ENCODE assay signal across 8 cellular contexts in genomic region chr12:56256326-56256960, GRCh38. TPM values are rescaled to one million over a fixed set of nuclear protein-coding genes. Genes with fewer than 3 reads are reported as not detected.
DNase-seq lines count a peak whose midpoint lies in the region; ATAC-seq and TF ChIP-seq lines count a peak whose summit lies in the region.

No MANE protein-coding gene starts in this region.

- H3K36me3 Mint-ChIP-seq in activated CD8-positive, alpha-beta memory T cell treated with anti-CD3 and anti-CD28 coated beads, Interleukin-2, amount 10 ng/mL, durations not matched to agents 7 days and 5 days, result peaks cover 19% of the 10 kb centered on the region
- H3K36me3 Mint-ChIP-seq in activated CD8-positive, alpha-beta T cell treated with anti-CD3 and anti-CD28 coated beads, Interleukin-2, amount 10 ng/mL, durations not matched to agents 7 days and 5 days (ENCODE audit: low read depth), result peaks cover 36% of the 10 kb centered on the region

- no peaks in the 10 kb centered on the region for H3K9me2 ChIP-seq in hepatocyte (replicated peaks; ENCODE audit: insufficient read depth)

- intact Hi-C loops in uterus (cut with DNase I; ENCODE audit: low total_unique reads), result no loop called here

- peaks cover 12% of the 10 kb centered on the region for H4K20me1 ChIP-seq in hepatocyte (ENCODE audit: insufficient read depth, poor library complexity, severe bottlenecking)

- H3K9me3 ChIP-seq in hepatocyte (ENCODE audit: low read depth) (no peaks in the 10 kb centered on the region), uterus (no peaks in the 10 kb centered on the region)

- peaks cover 25% of the 10 kb centered on the region for H3K4me1 Mint-ChIP-seq in activated CD8-positive, alpha-beta memory T cell treated with anti-CD3 and anti-CD28 coated beads, Interleukin-2, amount 10 ng/mL, durations not matched to agents 7 days and 5 days
- H3K4me1 Mint-ChIP-seq in activated CD8-positive, alpha-beta T cell treated with anti-CD3 and anti-CD28 coated beads, Interleukin-2, amount 10 ng/mL, durations not matched to agents 7 days and 5 days (ENCODE audit: low read depth), result peaks cover 20% of the 10 kb centered on the region

- H3K4me3 Mint-ChIP-seq in activated CD8-positive, alpha-beta memory T cell treated with anti-CD3 and anti-CD28 coated beads, Interleukin-2, amount 10 ng/mL, durations not matched to agents 7 days and 5 days, result peak overlapping the region; percentile 90
- H3K4me3 Mint-ChIP-seq in activated CD8-positive, alpha-beta T cell treated with anti-CD3 and anti-CD28 coated beads, Interleukin-2, amount 10 ng/mL, durations not matched to agents 7 days and 5 days, result peak overlapping the region; percentile 83

- no peaks in the 10 kb centered on the region for H3K27me3 ChIP-seq in hepatocyte
- no peaks in the 10 kb centered on the region for H3K27me3 ChIP-seq in uterus

- ATAC-seq in activated CD8-positive, alpha-beta memory T cell treated with anti-CD3 and anti-CD28 coated beads, Interleukin-2, amount 10 ng/mL, durations not matched to agents 7 days and 5 days, result no peak
- no peak for ATAC-seq in activated CD8-positive, alpha-beta T cell treated with anti-CD3 and anti-CD28 coated beads, Interleukin-2, amount 10 ng/mL, durations not matched to agents 7 days and 5 days
- no peak for ATAC-seq in activated CD4-positive, CD25-positive, alpha-beta regulatory T cell treated with anti-CD3 and anti-CD28 coated beads, Interleukin-2, amount 50 U/mL, for 24 hours

- peaks cover 31% of the 10 kb centered on the region for H3K79me2 ChIP-seq in hepatocyte

- H3K27me3 Mint-ChIP-seq in activated CD8-positive, alpha-beta memory T cell treated with anti-CD3 and anti-CD28 coated beads, Interleukin-2, amount 10 ng/mL, durations not matched to agents 7 days and 5 days, result peaks cover 3% of the 10 kb centered on the region
- H3K27me3 Mint-ChIP-seq in activated CD8-positive, alpha-beta T cell treated with anti-CD3 and anti-CD28 coated beads, Interleukin-2, amount 10 ng/mL, durations not matched to agents 7 days and 5 days (ENCODE audit: low read depth), result no peaks in the 10 kb centered on the region

- H3K27ac ChIP-seq in hepatocyte (no peak overlapping the region), substantia nigra (ENCODE audit: low read depth, low read length, poor library complexity, severe bottlenecking) (peak overlapping the region; percentile 6), uterus (peak overlapping the region in 1 of 2 donors; percentile 95)

- H3K4me3 ChIP-seq in hepatocyte (no peak overlapping the region), uterus (no peak overlapping the region)

- no peak overlapping the region for H2AFZ ChIP-seq in hepatocyte

- H3K4me1 ChIP-seq in hepatocyte (ENCODE audit: insufficient read depth) (peaks cover 18% of the 10 kb centered on the region), uterus (peaks cover 0 to 11% of the 10 kb centered on the region in 2 donors)

- CTCF ChIA-PET in activated CD8-positive, alpha-beta memory T cell treated with anti-CD3 and anti-CD28 coated beads, Interleukin-2, amount 10 ng/mL, durations not matched to agents 7 days and 5 days (lab: Charles Lee), result interaction anchor here (0.8 to 5.1 kb wide), 5 partner anchors 12 to 129 kb away, joined by 4 to 48 read pairs (median 24); partner anchors contain the start of genes COQ10A, ESYT1, RNF41 and SMARCC2
- CTCF ChIA-PET in activated CD8-positive, alpha-beta T cell treated with anti-CD3 and anti-CD28 coated beads, Interleukin-2, amount 10 ng/mL, durations not matched to agents 7 days and 5 days (lab: Charles Lee), result interaction anchor here (0.8 to 3.0 kb wide), 5 partner anchors 10 to 137 kb away, joined by 3 to 11 read pairs (median 9); partner anchors contain the start of genes COQ10A and RNF41

- H3K4me2 ChIP-seq in hepatocyte, result peak overlapping the region; percentile 93

- no peak for DNase-seq in activated CD8-positive, alpha-beta memory T cell treated with anti-CD3 and anti-CD28 coated beads, Interleukin-2, amount 10 ng/mL, durations not matched to agents 7 days and 5 days
- DNase-seq in activated CD8-positive, alpha-beta memory T cell treated with anti-CD3 and anti-CD28 coated beads, Interleukin-2, amount 50 U/mL, for 4 hours, result no peak
- DNase-seq in activated CD8-positive, alpha-beta T cell treated with anti-CD3 and anti-CD28 coated beads, Interleukin-2, amount 10 ng/mL, durations not matched to agents 7 days and 5 days, result no peak
- DNase-seq in hepatocyte (ENCODE audit: low spot score) (no peak), substantia nigra (lab: John Stamatoyannopoulos, UW) (peak in 3 of 49 donors; percentile 32 to 40 (median 37)), ureter (ENCODE audit: low spot score) (no peak), uterus (no peak)

- no peaks in the 10 kb centered on the region for H3K36me3 ChIP-seq in hepatocyte (replicated peaks; ENCODE audit: insufficient read depth, low read depth)
- H3K36me3 ChIP-seq in uterus, result no peaks in the 10 kb centered on the region

- WGBS in hepatocyte (ENCODE audit: low lambda C conversion rate, missing lambda C conversion rate), result 39% methylated on average over 4 of the region's 4 CpGs

- TF ChIP-seq CTCF in hepatocyte (IDR thresholded peaks at IDR 0.05; ENCODE audit: poor library complexity) (no peak), uterus (IDR thresholded peaks at IDR 0.05) (no peak)

- TF ChIP-seq POLR2A in uterus (IDR thresholded peaks at IDR 0.05), result no peak

- H3K27ac Mint-ChIP-seq in activated CD8-positive, alpha-beta memory T cell treated with anti-CD3 and anti-CD28 coated beads, Interleukin-2, amount 10 ng/mL, durations not matched to agents 7 days and 5 days, result peak overlapping the region; percentile 49
- H3K27ac Mint-ChIP-seq in activated CD8-positive, alpha-beta T cell treated with anti-CD3 and anti-CD28 coated beads, Interleukin-2, amount 10 ng/mL, durations not matched to agents 7 days and 5 days, result peak overlapping the region; percentile 61

- H3K9me3 Mint-ChIP-seq in activated CD8-positive, alpha-beta memory T cell treated with anti-CD3 and anti-CD28 coated beads, Interleukin-2, amount 10 ng/mL, durations not matched to agents 7 days and 5 days (ENCODE audit: low read depth), result no peaks in the 10 kb centered on the region
- no peaks in the 10 kb centered on the region for H3K9me3 Mint-ChIP-seq in activated CD8-positive, alpha-beta T cell treated with anti-CD3 and anti-CD28 coated beads, Interleukin-2, amount 10 ng/mL, durations not matched to agents 7 days and 5 days (ENCODE audit: insufficient read depth)

- POLR2A ChIA-PET in activated CD8-positive, alpha-beta T cell treated with anti-CD3 and anti-CD28 coated beads, Interleukin-2, amount 10 ng/mL, durations not matched to agents 7 days and 5 days (lab: Charles Lee), result interaction anchor here (1.0 to 1.3 kb wide), 2 partner anchors 10 to 67 kb away, joined by 3 to 7 read pairs; no protein-coding TSS in a partner anchor

RNA-seq across cellular contexts. Expression of gene ANKRD52, which starts 1.7 kb away (rescaled TPM):
- total RNA-seq in activated CD8-positive, alpha-beta memory T cell treated with anti-CD3 and anti-CD28 coated beads, Interleukin-2, amount 10 ng/mL, durations not matched to agents 7 days and 5 days, result 10 to 100 TPM; 66.9 to 68.3 TPM
- 10 to 100 TPM; 54.5 to 55.0 TPM for total RNA-seq in activated CD8-positive, alpha-beta T cell treated with anti-CD3 and anti-CD28 coated beads, Interleukin-2, amount 10 ng/mL, durations not matched to agents 7 days and 5 days
- 21.9 and 23.3 TPM in 2 replicates for total RNA-seq in hepatocyte
- 37.2 and 46.8 TPM in 2 replicates for polyA plus RNA-seq in hepatocyte
- total RNA-seq in ureter, result 43.9 TPM
- total RNA-seq in uterus, result 10 to 100 TPM in 2 of 4 donors, 1 to 10 TPM in 1, under 1 TPM in 1; 0.88 to 35.4 (median 15.5) TPM

RNA-seq across cellular contexts. Expression of gene COQ10A, which starts 10.3 kb away (rescaled TPM):
- total RNA-seq in activated CD8-positive, alpha-beta memory T cell treated with anti-CD3 and anti-CD28 coated beads, Interleukin-2, amount 10 ng/mL, durations not matched to agents 7 days and 5 days, result 10 to 100 TPM; 16.0 to 17.4 TPM
- 10 to 100 TPM; 19.6 to 19.7 TPM for total RNA-seq in activated CD8-positive, alpha-beta T cell treated with anti-CD3 and anti-CD28 coated beads, Interleukin-2, amount 10 ng/mL, durations not matched to agents 7 days and 5 days
- 7.8 and 8.2 TPM in 2 replicates for total RNA-seq in hepatocyte
- 9.6 and 10.7 TPM in 2 replicates for polyA plus RNA-seq in hepatocyte
- total RNA-seq in ureter, result 7.6 TPM
- 10 to 100 TPM in 3 of 4 donors, 1 to 10 TPM in 1; 2.1 to 28.9 (median 15.2) TPM for total RNA-seq in uterus

RNA-seq across cellular contexts. Expression of gene SLC39A5, which starts 26.6 kb away (rescaled TPM):
- under 1 TPM; 0.87 to 0.96 TPM for total RNA-seq in activated CD8-positive, alpha-beta memory T cell treated with anti-CD3 and anti-CD28 coated beads, Interleukin-2, amount 10 ng/mL, durations not matched to agents 7 days and 5 days
- total RNA-seq in activated CD8-positive, alpha-beta T cell treated with anti-CD3 and anti-CD28 coated beads, Interleukin-2, amount 10 ng/mL, durations not matched to agents 7 days and 5 days, result under 1 TPM in 1 of 2 experiments, not detected in 1; 0.52 TPM
- total RNA-seq in hepatocyte (179 and 187 TPM in 2 replicates), ureter (0.57 TPM), uterus (1 to 10 TPM in 1 of 4 donors, under 1 TPM in 2, not detected in 1; 0.29 to 1.8 (median 0.52) TPM)
- polyA plus RNA-seq in hepatocyte, result 155 and 167 TPM in 2 replicates

RNA-seq across cellular contexts. Expression of gene NABP2, which starts 32.3 kb away (rescaled TPM):
- 10 to 100 TPM; 62.8 to 80.6 TPM for total RNA-seq in activated CD8-positive, alpha-beta memory T cell treated with anti-CD3 and anti-CD28 coated beads, Interleukin-2, amount 10 ng/mL, durations not matched to agents 7 days and 5 days
- 10 to 100 TPM; 64.3 to 69.5 TPM for total RNA-seq in activated CD8-positive, alpha-beta T cell treated with anti-CD3 and anti-CD28 coated beads, Interleukin-2, amount 10 ng/mL, durations not matched to agents 7 days and 5 days
- total RNA-seq in hepatocyte (21.9 and 35.4 TPM in 2 replicates), ureter (27.9 TPM), uterus (10 to 100 TPM in 2 of 4 donors, 1 to 10 TPM in 2; 5.0 to 28.4 (median 12.2) TPM)
- 12.4 and 12.5 TPM in 2 replicates for polyA plus RNA-seq in hepatocyte

RNA-seq across cellular contexts. Expression of gene RNF41, which starts 34.7 kb away (rescaled TPM):
- 10 to 100 TPM; 28.2 to 34.2 TPM for total RNA-seq in activated CD8-positive, alpha-beta memory T cell treated with anti-CD3 and anti-CD28 coated beads, Interleukin-2, amount 10 ng/mL, durations not matched to agents 7 days and 5 days
- 10 to 100 TPM; 27.9 to 32.9 TPM for total RNA-seq in activated CD8-positive, alpha-beta T cell treated with anti-CD3 and anti-CD28 coated beads, Interleukin-2, amount 10 ng/mL, durations not matched to agents 7 days and 5 days
- total RNA-seq in hepatocyte (47.6 and 66.4 TPM in 2 replicates), ureter (48.8 TPM), uterus (10 to 100 TPM; 40.3 to 84.8 (median 58.0) TPM)
- polyA plus RNA-seq in hepatocyte, result 12.2 and 22.5 TPM in 2 replicates

Comparison
In these comparisons a context has a peak if more than half of its experiments do, and no peak if none do; other contexts are left out.
1. RNA of gene SLC39A5, which starts 26.6 kb away (total RNA-seq): 179 to 187 TPM in hepatocyte; 0.87 to 0.96 TPM in activated CD8-positive, alpha-beta memory T cell treated with anti-CD3 and anti-CD28 coated beads, Interleukin-2, amount 10 ng/mL, durations not matched to agents 7 days and 5 days, 0.57 TPM in ureter (single experiment), 0.52 TPM in activated CD8-positive, alpha-beta T cell treated with anti-CD3 and anti-CD28 coated beads, Interleukin-2, amount 10 ng/mL, durations not matched to agents 7 days and 5 days and 0.29 to 1.8 TPM in uterus; every median in the first group is over 10 times any median in the second.